In the genomic region with DNA sequence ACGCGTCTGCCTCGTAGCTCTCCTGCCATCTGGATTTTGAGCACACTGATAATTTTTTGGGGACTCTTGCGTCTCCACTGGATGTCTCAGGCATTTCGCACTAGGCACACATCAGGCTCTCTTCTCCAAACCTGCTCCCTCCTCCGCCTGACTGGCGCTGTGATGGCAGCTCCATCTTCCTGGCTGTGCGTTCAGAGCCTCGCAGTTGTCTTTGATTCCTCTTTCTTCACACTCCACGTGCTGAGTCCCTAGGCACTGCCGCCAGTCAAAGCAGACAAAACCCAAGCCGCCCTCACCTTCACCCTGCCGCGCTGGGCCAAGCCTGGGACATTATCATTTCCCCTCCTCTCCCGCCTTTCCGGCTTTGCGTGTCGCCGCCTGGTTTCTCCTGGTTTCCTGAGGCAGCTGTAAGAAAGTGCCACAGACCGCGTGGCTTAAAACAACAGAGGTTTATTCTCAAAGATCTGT, we compare ENCODE assay signal across 8 cellular contexts. TPM values are rescaled to one million over a fixed set of nuclear protein-coding genes. Genes with fewer than 3 reads are reported as not detected.
A peak's percentile ranks its signal among the peaks of the same experiment; 100 is the strongest.
DNase-seq lines count a peak whose midpoint lies in the region; ATAC-seq lines count a peak whose summit lies in the region.

No MANE protein-coding gene starts in this region.

- peak; percentile 35 for DNase-seq in COLO829 (ENCODE audit: low spot score)
- DNase-seq in NOMO-1 (lab: John Stamatoyannopoulos, UW; ENCODE audit: unreplicated experiment in 2 of 2): peak; percentile 51 to 52
- DNase-seq in activated naive CD4-positive, alpha-beta T cell treated with anti-CD3 and anti-CD28 coated beads, Interleukin-2, amount 50 U/mL, for 72 hours (ENCODE audit: low spot score in 2 of 2): peak; percentile 45 to 70
- DNase-seq in left ventricle myocardium superior: peak; percentile 38
- no peak for DNase-seq in mucosa of gallbladder (ENCODE audit: low spot score)

- peak overlapping the region; percentile 94 for H3K4me3 ChIP-seq in rectal smooth muscle tissue (ENCODE audit: low read length)

- H3K4me1 ChIP-seq in rectal smooth muscle tissue (ENCODE audit: control insufficient read depth, insufficient read depth, low read length): peaks cover 7% of the 10 kb centered on the region

- intact Hi-C loops in left ventricle myocardium superior (cut with micrococcal nuclease): no loop called here

- no peaks in the 10 kb centered on the region for H3K27me3 ChIP-seq in rectal smooth muscle tissue (ENCODE audit: control insufficient read depth, insufficient read depth, low read length)

- peaks cover 0 to under 1% of the 10 kb centered on the region in 2 donors for H3K9me3 Mint-ChIP-seq in activated naive CD4-positive, alpha-beta T cell treated with anti-CD3 and anti-CD28 coated beads, Interleukin-2, amount 50 U/mL, for 72 hours

- peak overlapping the region; percentile 90 to 92 for H3K27ac Mint-ChIP-seq in activated naive CD4-positive, alpha-beta T cell treated with anti-CD3 and anti-CD28 coated beads, Interleukin-2, amount 50 U/mL, for 72 hours

- peaks cover 8% of the 10 kb centered on the region in 2 donors for H3K36me3 Mint-ChIP-seq in activated naive CD4-positive, alpha-beta T cell treated with anti-CD3 and anti-CD28 coated beads, Interleukin-2, amount 50 U/mL, for 72 hours

- peak overlapping the region; percentile 45 for H3K9ac ChIP-seq in rectal smooth muscle tissue (ENCODE audit: low read length)

- no peak overlapping the region for H3K27ac ChIP-seq in rectal smooth muscle tissue (ENCODE audit: low read depth, low read length)

- ATAC-seq in GM19025 (IDR thresholded peaks at IDR 0.05; ENCODE audit: low read depth, unreplicated experiment) (peak; percentile 18), HG03135 (IDR thresholded peaks at IDR 0.05; ENCODE audit: unreplicated experiment) (peak; percentile 33), left ventricle myocardium superior (peak; percentile 15)
- ATAC-seq in activated naive CD4-positive, alpha-beta T cell treated with anti-CD3 and anti-CD28 coated beads, Interleukin-2, amount 50 U/mL, for 72 hours: peak; percentile 32 to 60

- peaks cover 11% of the 10 kb centered on the region for H3K36me3 ChIP-seq in rectal smooth muscle tissue (ENCODE audit: control insufficient read depth, insufficient read depth, low read length)

RNA-seq across cellular contexts. Expression of a gene that starts 0.8 kb away (rescaled TPM):
- total RNA-seq in activated naive CD4-positive, alpha-beta T cell treated with anti-CD3 and anti-CD28 coated beads, Interleukin-2, amount 50 U/mL, for 72 hours: 10 to 100 TPM; 14.6 to 37.7 TPM
- total RNA-seq in left ventricle myocardium superior (7.2 TPM), mucosa of gallbladder (19.3 TPM)

RNA-seq across cellular contexts. Expression of a gene that starts 32.1 kb away (rescaled TPM):
- under 1 TPM in 1 of 2 donors, not detected in 1; 0.43 TPM for total RNA-seq in activated naive CD4-positive, alpha-beta T cell treated with anti-CD3 and anti-CD28 coated beads, Interleukin-2, amount 50 U/mL, for 72 hours
- total RNA-seq in left ventricle myocardium superior: 1.0 TPM
- total RNA-seq in mucosa of gallbladder: 24.5 TPM

Comparison
In these comparisons a context has a peak if more than half of its experiments do, and no peak if none do; other contexts are left out.
1. RNA of a gene that starts 32.1 kb away (total RNA-seq): 24.5 TPM in mucosa of gallbladder (single experiment); 1.0 TPM in left ventricle myocardium superior (single experiment) and 0.43 TPM in activated naive CD4-positive, alpha-beta T cell treated with anti-CD3 and anti-CD28 coated beads, Interleukin-2, amount 50 U/mL, for 72 hours; every median in the first group is over 10 times any median in the second.
2. Peak in every context shown above with its lines, with median percentiles within 50 percentile points of each other: ATAC-seq.